Comparison of ENCODE assay signal across 8 cellular contexts in the genomic region with DNA sequence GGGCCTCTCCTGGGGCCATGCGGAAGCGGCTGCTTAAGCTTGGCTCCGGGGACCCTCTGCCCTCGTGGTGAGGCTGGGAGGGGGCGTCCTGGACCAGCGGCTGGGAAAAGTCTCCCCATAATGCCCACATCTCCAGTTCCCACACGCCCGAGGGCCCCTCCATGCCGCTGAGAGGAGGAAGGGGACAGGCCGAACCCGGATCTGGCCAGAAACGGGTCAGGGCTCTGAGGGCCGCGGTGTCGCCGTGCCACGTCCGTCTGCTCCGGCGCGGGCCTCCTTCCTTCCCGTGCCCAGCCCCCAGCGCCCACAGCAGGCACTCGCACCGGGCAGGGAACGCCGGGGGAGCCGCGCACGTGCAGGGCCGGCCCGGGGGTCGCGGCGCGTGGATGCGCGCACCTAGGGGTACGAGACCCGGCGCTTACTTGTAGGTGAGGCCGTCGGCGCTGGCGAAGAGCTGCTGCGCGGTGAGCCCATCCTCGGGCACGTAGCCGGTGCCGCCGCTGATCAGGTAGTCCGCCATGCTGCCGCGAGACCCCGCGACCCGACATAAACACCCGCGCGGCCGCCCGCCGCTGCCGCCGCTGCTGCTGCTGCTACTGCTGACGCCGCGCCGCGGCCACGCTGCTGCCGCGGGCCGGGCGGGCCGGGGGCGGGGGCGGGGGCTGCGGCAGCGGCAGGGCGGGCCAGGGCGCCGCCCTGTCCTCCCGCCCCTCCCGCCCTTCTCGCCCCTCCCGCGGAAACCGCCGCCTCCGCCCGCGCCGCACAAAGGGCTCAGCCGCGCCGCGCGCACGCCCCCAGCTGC. TPM values are rescaled to one million over a fixed set of nuclear protein-coding genes. Genes with fewer than 3 reads are reported as not detected.
DNase-seq lines count a peak whose midpoint lies in the region; ATAC-seq and TF ChIP-seq lines count a peak whose summit lies in the region.

No MANE protein-coding gene starts in this region.

- H4K20me1 ChIP-seq in GM23248 (ENCODE audit: insufficient read depth), result peaks cover 4% of the 10 kb centered on the region; the same call in 1 of the 2 replicates

- peak overlapping the region; percentile 63 for H2AFZ ChIP-seq in GM23248

- CTCF ChIA-PET in AG04449 (lab: Yijun Ruan, JAX), result interaction anchor here (1.2 to 14.1 kb wide), 6 partner anchors 11 to 55 kb away, joined by 3 to 229 read pairs (median 20); no protein-coding TSS in a partner anchor

- peak overlapping the region; percentile 76 for H3K4me3 ChIP-seq in AG04449 (ENCODE audit: low read depth, low read length)
- peak overlapping the region; percentile 80 for H3K4me3 ChIP-seq in GM23248
- H3K4me3 ChIP-seq in right atrium auricular region, result peak overlapping the region; percentile 58 to 82
- peak overlapping the region; percentile 60 to 74 (median 68) for H3K4me3 ChIP-seq in skeletal muscle tissue (ENCODE audit: low read length in 3 of 3)

- H3K36me3 Mint-ChIP-seq in activated naive CD4-positive, alpha-beta T cell treated with anti-CD3 and anti-CD28 coated beads, Interleukin-2, amount 50 U/mL, for 24 hours, result no peaks in the 10 kb centered on the region

- POLR2A ChIA-PET in AG04449 (lab: Yijun Ruan, JAX), result interaction anchor here (0.6 kb wide), 1 partner anchor 62 kb away, joined by 3 read pairs; the partner anchor contains the start of gene RBM28

- no peak for ATAC-seq in esophagus mucosa

- no peaks in the 10 kb centered on the region for H3K9me3 Mint-ChIP-seq in activated naive CD4-positive, alpha-beta T cell treated with anti-CD3 and anti-CD28 coated beads, Interleukin-2, amount 50 U/mL, for 24 hours

- H3K4me1 ChIP-seq in GM23248 (ENCODE audit: insufficient read depth), result peaks cover 16% of the 10 kb centered on the region
- H3K4me1 ChIP-seq in right atrium auricular region, result peaks cover 0 to 47% of the 10 kb centered on the region in 2 donors
- H3K4me1 ChIP-seq in skeletal muscle tissue (ENCODE audit: control insufficient read depth in 3 of 3, insufficient read depth in 3 of 3, low read length in 3 of 3), result peaks cover 30 to 48% (median 38%) of the 10 kb centered on the region in 3 donors

- H3K36me3 ChIP-seq in GM23248 (ENCODE audit: low read depth), result peaks cover 6% of the 10 kb centered on the region; the same call in 1 of the 2 replicates
- peaks cover 11% of the 10 kb centered on the region for H3K36me3 ChIP-seq in right atrium auricular region
- peaks cover 0 to 6% (median 3%) of the 10 kb centered on the region in 3 donors for H3K36me3 ChIP-seq in skeletal muscle tissue (ENCODE audit: control insufficient read depth in 3 of 3, insufficient read depth in 3 of 3, low read length in 3 of 3)

- 1 to 2% methylated on average over 40 to 43 of the region's 101 CpGs for WGBS in GM23248 (ENCODE audit: low coverage in 1 of 2, low lambda C conversion rate in 2 of 2, missing lambda C conversion rate in 2 of 2), 2 experiments

- H3K4me3 Mint-ChIP-seq in activated naive CD4-positive, alpha-beta T cell treated with anti-CD3 and anti-CD28 coated beads, Interleukin-2, amount 50 U/mL, for 24 hours, result peak overlapping the region; percentile 89

- TF ChIP-seq CTCF in AG04449 (IDR thresholded peaks at IDR 0.05; ENCODE audit: insufficient read depth, low read length, missing control alignments) (no peak), right atrium auricular region (IDR thresholded peaks at IDR 0.05) (no peak)

- peak overlapping the region; percentile 88 for H3K4me2 ChIP-seq in GM23248 (ENCODE audit: unreplicated experiment)

- H3K9me3 ChIP-seq in GM23248 (ENCODE audit: low read depth), result no peaks in the 10 kb centered on the region
- H3K9me3 ChIP-seq in right atrium auricular region, result no peaks in the 10 kb centered on the region
- no peaks in the 10 kb centered on the region for H3K9me3 ChIP-seq in skeletal muscle tissue (ENCODE audit: control insufficient read depth in 3 of 3, low read length in 3 of 3)

- peaks cover 16% of the 10 kb centered on the region for H3F3A ChIP-seq in GM23248 (ENCODE audit: insufficient read depth)

- H3K27ac ChIP-seq in GM23248 (peak overlapping the region; percentile 39), right atrium auricular region (peak overlapping the region; percentile 64 to 67), skeletal muscle tissue (ENCODE audit: low read depth, low read length) (no peak overlapping the region)

- H3K4me1 Mint-ChIP-seq in activated naive CD4-positive, alpha-beta T cell treated with anti-CD3 and anti-CD28 coated beads, Interleukin-2, amount 50 U/mL, for 24 hours, result peaks cover 55% of the 10 kb centered on the region

- in situ Hi-C loops in GM23248 (cut with MboI), result no loop called here

- H3K9me2 ChIP-seq in GM23248 (ENCODE audit: insufficient read depth), result no peaks in the 10 kb centered on the region

- H3K27me3 Mint-ChIP-seq in activated naive CD4-positive, alpha-beta T cell treated with anti-CD3 and anti-CD28 coated beads, Interleukin-2, amount 50 U/mL, for 24 hours, result no peaks in the 10 kb centered on the region

- H3K27ac Mint-ChIP-seq in activated naive CD4-positive, alpha-beta T cell treated with anti-CD3 and anti-CD28 coated beads, Interleukin-2, amount 50 U/mL, for 24 hours, result no peak overlapping the region

- H3K27me3 ChIP-seq in GM23248 (replicated peaks; ENCODE audit: insufficient read depth), result no peaks in the 10 kb centered on the region
- no peaks in the 10 kb centered on the region for H3K27me3 ChIP-seq in right atrium auricular region
- H3K27me3 ChIP-seq in skeletal muscle tissue (ENCODE audit: control insufficient read depth in 3 of 3, insufficient read depth in 3 of 3, low read length in 3 of 3), result peaks cover 0 to 21% (median 14%) of the 10 kb centered on the region in 3 donors

- no peak for DNase-seq in AG04449 (ENCODE audit: low read depth, low spot score)
- DNase-seq in GM23248, result peak; percentile 75
- peak; percentile 86 for DNase-seq in RPMI8226
- no peak for DNase-seq in right atrium auricular region (ENCODE audit: low spot score)
- DNase-seq in superior temporal gyrus (ENCODE audit: extremely low spot score), result no peak

- peaks cover 38% of the 10 kb centered on the region for H3K79me2 ChIP-seq in GM23248 (ENCODE audit: insufficient read depth)

- peak overlapping the region; percentile 93 for H3K9ac ChIP-seq in GM23248
- peak overlapping the region; percentile 50 to 71 (median 61) for H3K9ac ChIP-seq in skeletal muscle tissue (ENCODE audit: low read depth in 1 of 3, low read length in 3 of 3)

RNA-seq across cellular contexts. Expression of gene IMPDH1, which starts 4.2 kb away (rescaled TPM):
- total RNA-seq in GM23248 (2014; rRNA removed; shearing (Covaris generic)), result 97.3 and 104 TPM in 2 replicates
- polyA plus RNA-seq in GM23248 (2016; fragmentation: Nextera tagmentation; extraction: Ambion mirVana), result 89.9 and 93.6 TPM in 2 replicates
- total RNA-seq in right atrium auricular region, result 10 to 100 TPM; 17.4 to 27.4 TPM
- total RNA-seq in skeletal muscle tissue, result 10.4 TPM
- total RNA-seq in esophagus mucosa, result 38.5 TPM

RNA-seq across cellular contexts. Expression of gene PRRT4, which starts 44.1 kb away (rescaled TPM):
- not detected in 2 replicates for total RNA-seq in GM23248 (2014; rRNA removed; shearing (Covaris generic))
- polyA plus RNA-seq in GM23248 (2016; fragmentation: Nextera tagmentation; extraction: Ambion mirVana), result not detected in 2 replicates
- total RNA-seq in right atrium auricular region (1 to 10 TPM in 1 of 2 donors, under 1 TPM in 1; 0.37 to 1.1 TPM), skeletal muscle tissue (6.8 TPM), esophagus mucosa (1.3 TPM)

RNA-seq across cellular contexts. Expression of gene HILPDA, which starts 50.1 kb away (rescaled TPM):
- total RNA-seq in GM23248 (2014; rRNA removed; shearing (Covaris generic)), result 10.2 and 18.5 TPM in 2 replicates
- polyA plus RNA-seq in GM23248 (2016; fragmentation: Nextera tagmentation; extraction: Ambion mirVana), result 26.6 and 27.6 TPM in 2 replicates
- total RNA-seq in right atrium auricular region (1 to 10 TPM; 4.2 to 7.4 TPM), skeletal muscle tissue (22.4 TPM), esophagus mucosa (157 TPM)

Comparison
In these comparisons a context has a peak if more than half of its experiments do, and no peak if none do; other contexts are left out.
1. DNase-seq: peak in GM23248 (single experiment) and RPMI8226 (single experiment); none in AG04449 (single experiment), right atrium auricular region (single experiment) and superior temporal gyrus (single experiment).
2. Peak in every context shown above with its lines, with median percentiles within 50 percentile points of each other: H3K4me3 ChIP-seq.